In the genomic region with DNA sequence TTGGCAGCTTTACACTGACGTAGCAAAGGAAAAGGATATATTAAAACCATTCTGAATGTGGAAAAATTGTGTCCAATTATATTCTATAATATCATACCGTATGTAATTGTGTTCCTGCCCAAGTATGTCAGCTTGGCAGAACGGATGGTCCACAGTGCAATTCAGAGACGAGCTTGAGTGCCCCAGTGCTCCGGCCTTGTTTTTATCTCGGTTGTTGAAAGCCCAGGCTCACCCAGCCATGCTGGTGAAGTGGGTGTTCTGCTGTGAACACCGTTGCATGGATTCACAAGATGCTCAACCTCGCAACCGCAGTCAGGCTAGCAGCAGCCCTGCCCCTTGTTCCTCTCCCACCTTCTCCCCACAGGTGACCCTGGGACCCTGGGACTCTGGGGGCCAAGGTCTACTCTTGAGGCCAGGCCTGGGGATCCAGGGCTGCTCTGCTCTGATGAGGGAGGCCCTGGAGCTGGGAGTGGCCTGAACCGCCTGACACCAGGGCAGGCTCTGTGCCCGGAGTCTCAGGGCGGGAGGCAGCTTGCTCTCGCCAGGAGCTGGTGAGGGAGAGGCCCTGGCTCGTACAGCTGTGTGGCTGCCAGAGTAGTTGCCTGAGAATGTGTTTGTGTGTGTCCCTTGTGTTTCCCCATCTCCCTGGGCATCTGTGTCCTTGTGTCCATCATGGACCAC, we compare ENCODE assay signal across 9 cellular contexts. TPM values are rescaled to one million over a fixed set of nuclear protein-coding genes. Genes with fewer than 3 reads are reported as not detected.
A peak's percentile ranks its signal among the peaks of the same experiment; 100 is the strongest.
DNase-seq lines count a peak whose midpoint lies in the region; ATAC-seq, FAIRE-seq and TF ChIP-seq lines count a peak whose summit lies in the region.
"Had no signal": no experiment of that assay in that cellular context is flagged by ENCODE, and none has a peak within 500 bp of the region (broad histone marks: within the 10 kb centered on the region; RNA-seq: fewer than 3 reads in every experiment).

No MANE protein-coding gene starts in this region.

- H3K4me3 ChIP-seq in heart right ventricle: no peak overlapping the region
- no peak overlapping the region for H3K4me3 ChIP-seq in pancreas
- no peak overlapping the region for H3K4me3 ChIP-seq in aorta (ENCODE audit: low read length in 2 of 2)
- H3K4me3 ChIP-seq: SK-N-MC had no signal

- no peaks in the 10 kb centered on the region for H3K9me3 ChIP-seq in heart right ventricle
- no peaks in the 10 kb centered on the region for H3K9me3 ChIP-seq in pancreas
- H3K9me3 ChIP-seq in aorta (ENCODE audit: control insufficient read depth, low read length): no peaks in the 10 kb centered on the region

- TF ChIP-seq CTCF in heart right ventricle (IDR thresholded peaks at IDR 0.05) (no peak), pancreas (IDR thresholded peaks at IDR 0.05) (no peak)

- H3K27me3 ChIP-seq in heart right ventricle (no peaks in the 10 kb centered on the region), pancreas (no peaks in the 10 kb centered on the region), aorta (ENCODE audit: control insufficient read depth in 1 of 2, insufficient read depth in 2 of 2, low read length in 1 of 2) (no peaks in the 10 kb centered on the region)

- intact Hi-C loops in heart right ventricle (cut with DNase I) (loop anchor here in 1 of 10 donors (5.0 kb wide), 1 partner anchor 390 kb away; a partner anchor contains a TSS), pancreas (cut with DNase I) (no loop called here), aorta (cut with DNase I) (no loop called here)

- FAIRE-seq in pancreas (lab: Jason Lieb, UNC): no peak

- H3K36me3 ChIP-seq in heart right ventricle: no peaks in the 10 kb centered on the region
- H3K36me3 ChIP-seq in pancreas: no peaks in the 10 kb centered on the region
- H3K36me3 ChIP-seq in aorta (ENCODE audit: control insufficient read depth in 1 of 2, insufficient read depth in 2 of 2, low read length in 1 of 2): no peaks in the 10 kb centered on the region

- ATAC-seq in heart right ventricle (peak; percentile 87 to 98 (median 94)), pancreas (peak; percentile 59 to 78 (median 72)), aorta (ENCODE audit: low FRiP score) (peak; percentile 84), HG03196 (IDR thresholded peaks at IDR 0.05; ENCODE audit: unreplicated experiment) (no peak), HG03354 (IDR thresholded peaks at IDR 0.05; ENCODE audit: poor library complexity, severe bottlenecking, unreplicated experiment) (no peak), GM21367 (IDR thresholded peaks at IDR 0.05; ENCODE audit: unreplicated experiment) (no peak)

- peaks cover 0 to 24% (median 10%) of the 10 kb centered on the region in 9 donors for H3K4me1 ChIP-seq in heart right ventricle
- H3K4me1 ChIP-seq in pancreas: peaks cover 51 to 63% (median 58%) of the 10 kb centered on the region in 3 donors
- no peaks in the 10 kb centered on the region for H3K4me1 ChIP-seq in aorta (ENCODE audit: control insufficient read depth in 1 of 2, insufficient read depth in 2 of 2, low read length in 2 of 2)

- 38 to 54% methylated on average over 14 of the region's 14 CpGs for WGBS in heart right ventricle, 2 donors
- 30 to 36% methylated on average over 14 of the region's 14 CpGs for WGBS in pancreas, 2 donors
- 26 to 31% methylated on average over 14 of the region's 14 CpGs for WGBS in aorta, 2 donors

- H3K27ac ChIP-seq in heart right ventricle (peak overlapping the region; percentile 16 to 71 (median 58)), pancreas (peak overlapping the region; percentile 6 to 92 (median 50)), aorta (ENCODE audit: low read depth in 1 of 2, low read length in 2 of 2) (peak overlapping the region in 1 of 2 donors; percentile 58)
- H3K27ac ChIP-seq: SK-N-MC had no signal

- DNase-seq in NCI-H446 (lab: John Stamatoyannopoulos, UW) (peak; percentile 5 to 67), NCI-H446 treated with DMSO at 0.1 percent for 48 hours (lab: John Stamatoyannopoulos, UW) (no peak), heart right ventricle (peak; percentile 72), pancreas (peak; percentile 81 to 96 (median 90)), aorta (peak; percentile 90 to 91)

RNA-seq across cellular contexts. Expression of a gene that starts 11.2 kb away (rescaled TPM):
- total RNA-seq in heart right ventricle (10 to 100 TPM in 1 of 10 donors, 1 to 10 TPM in 9; 2.5 to 10.3 (median 5.0) TPM), pancreas (100 to 1,000 TPM in 5 of 6 donors, 10 to 100 TPM in 1; 89.2 to 210 (median 131) TPM), aorta (10 to 100 TPM; 59.6 to 86.2 TPM)
- polyA plus RNA-seq in heart right ventricle (1 to 10 TPM; 1.7 to 2.6 TPM), pancreas (10 to 100 TPM; 42.9 to 44.6 TPM), aorta (10 to 100 TPM; 11.6 to 21.7 TPM)

Comparison
In these comparisons a context has a peak if more than half of its experiments do, and no peak if none do; other contexts are left out.
1. ATAC-seq: peak in heart right ventricle (8 of 8), pancreas (4 of 4) and aorta (single experiment); none in HG03196 (single experiment), HG03354 (single experiment) and GM21367 (single experiment).
2. RNA of a gene that starts 11.2 kb away (total RNA-seq): 89.2 to 210 TPM in pancreas and 59.6 to 86.2 TPM in aorta; 2.5 to 10.3 TPM in heart right ventricle; every median in the first group is over 4 times any median in the second.